In the genomic region with DNA sequence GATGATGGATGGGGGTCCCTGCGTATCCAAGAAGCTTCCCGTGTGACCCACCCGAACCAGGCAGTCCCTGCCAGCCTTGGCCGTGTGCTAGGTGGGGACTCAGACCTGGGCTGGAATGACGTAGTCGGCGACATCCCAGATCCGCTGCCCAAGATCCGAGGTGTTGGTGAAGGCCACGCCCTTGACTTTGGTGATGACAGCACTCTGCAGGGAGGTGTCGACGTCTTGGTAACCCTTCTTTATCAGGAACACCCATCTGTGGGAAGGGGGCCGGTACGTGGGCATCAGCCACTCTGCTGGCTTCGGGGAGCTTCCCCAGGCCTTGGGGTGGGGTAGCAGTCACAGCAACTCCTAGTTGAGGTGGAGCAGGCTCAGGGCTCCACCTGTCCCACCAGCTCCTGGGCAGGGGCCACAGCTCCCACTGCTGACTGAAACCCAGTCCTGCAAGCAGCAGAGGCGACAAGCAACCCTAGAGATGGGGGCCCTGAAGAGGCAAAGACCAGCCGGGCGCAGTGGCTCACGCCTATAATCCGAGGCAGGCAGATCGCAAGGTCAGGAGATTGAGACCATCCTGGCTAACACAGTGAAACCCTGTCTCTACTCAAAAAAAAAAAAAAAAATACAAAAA, we compare ENCODE assay signal across 22 cellular contexts. TPM values are rescaled to one million over a fixed set of nuclear protein-coding genes. Genes with fewer than 3 reads are reported as not detected.
DNase-seq lines count a peak whose midpoint lies in the region; TF ChIP-seq lines count a peak whose summit lies in the region.
"Had no signal": no experiment of that assay in that cellular context is flagged by ENCODE, and none has a peak within 500 bp of the region (broad histone marks: within the 10 kb centered on the region; RNA-seq: fewer than 3 reads in every experiment).

No MANE protein-coding gene starts in this region.

- in situ Hi-C loops in ACHN (cut with HindIII; ENCODE audit: low pct_ligation_motif_present, low pct_unique_long_range_greater_than_20kb, low sequenced_read_pairs) = no loop called here

- TF ChIP-seq CTCF in Loucy (conservative IDR thresholded peaks at IDR 0.05; ENCODE audit: low read length) (no peak; the same call in 1 of the 2 replicates), endodermal cell (conservative IDR thresholded peaks at IDR 0.05) (peak; percentile 56), MCF 10A (IDR thresholded peaks at IDR 0.05; ENCODE audit: unreplicated experiment) (no peak)

- peaks cover 34% of the 10 kb centered on the region for H4K20me1 ChIP-seq in Loucy (ENCODE audit: insufficient read depth, low read length, poor library complexity, severe bottlenecking)

- H3K79me2 ChIP-seq in Loucy (ENCODE audit: insufficient read depth, low read length) = peaks cover 49% of the 10 kb centered on the region

- H3K4me1 ChIP-seq in Loucy (ENCODE audit: insufficient read depth, low read length, poor library complexity, severe bottlenecking) (peaks cover 27% of the 10 kb centered on the region), endodermal cell (ENCODE audit: control insufficient read depth, insufficient read depth, low read length) (no peaks in the 10 kb centered on the region)

- intact Hi-C loops in activated naive CD4-positive, alpha-beta T cell treated with anti-CD3 and anti-CD28 coated beads for 36 hours (cut with micrococcal nuclease) = no loop called here
- intact Hi-C loops in MCF 10A (cut with micrococcal nuclease) = no loop called here

- no peak overlapping the region for H3K27ac ChIP-seq in endodermal cell (ENCODE audit: low read depth, low read length)
- H3K27ac ChIP-seq: A549, GM23248, tibial nerve had no signal

- no peaks in the 10 kb centered on the region for H3K27me3 ChIP-seq in Loucy (ENCODE audit: insufficient read depth, low read length, poor library complexity, severe bottlenecking)
- H3K27me3 ChIP-seq in endodermal cell (ENCODE audit: control insufficient read depth, insufficient read depth, low read length, poor library complexity, severe bottlenecking) = peaks cover 30% of the 10 kb centered on the region

- H3K9me3 Mint-ChIP-seq in activated naive CD4-positive, alpha-beta T cell treated with anti-CD3 and anti-CD28 coated beads, Interleukin-2, amount 10 ng/mL, durations not matched to agents 7 days and 5 days = no peaks in the 10 kb centered on the region
- no peaks in the 10 kb centered on the region for H3K9me3 Mint-ChIP-seq in activated naive CD4-positive, alpha-beta T cell treated with anti-CD3 and anti-CD28 coated beads for 36 hours
- H3K9me3 Mint-ChIP-seq in endodermal cell = no peaks in the 10 kb centered on the region
- H3K9me3 Mint-ChIP-seq in MCF 10A (ENCODE audit: unreplicated experiment) = no peaks in the 10 kb centered on the region
- H3K9me3 Mint-ChIP-seq: stimulated activated effector memory CD8-positive, alpha-beta T cell treated with anti-CD3 and anti-CD28 coated beads, Interleukin-12 subunit alpha, Interleukin-12 subunit beta, amount 100 ng/mL, for 72 hours had no signal

- peak overlapping the region; percentile 70 for H3K27ac Mint-ChIP-seq in activated naive CD4-positive, alpha-beta T cell treated with anti-CD3 and anti-CD28 coated beads, Interleukin-2, amount 10 ng/mL, durations not matched to agents 7 days and 5 days
- H3K27ac Mint-ChIP-seq in activated naive CD4-positive, alpha-beta T cell treated with anti-CD3 and anti-CD28 coated beads for 36 hours = no peak overlapping the region
- H3K27ac Mint-ChIP-seq in endodermal cell (no peak overlapping the region), MCF 10A (ENCODE audit: low read depth, unreplicated experiment) (no peak overlapping the region)
- H3K27ac Mint-ChIP-seq: stimulated activated effector memory CD8-positive, alpha-beta T cell treated with anti-CD3 and anti-CD28 coated beads, Interleukin-12 subunit alpha, Interleukin-12 subunit beta, amount 100 ng/mL, for 72 hours had no signal

- peaks cover 10% of the 10 kb centered on the region for H3K36me3 Mint-ChIP-seq in activated naive CD4-positive, alpha-beta T cell treated with anti-CD3 and anti-CD28 coated beads, Interleukin-2, amount 10 ng/mL, durations not matched to agents 7 days and 5 days
- H3K36me3 Mint-ChIP-seq in activated naive CD4-positive, alpha-beta T cell treated with anti-CD3 and anti-CD28 coated beads for 36 hours (ENCODE audit: low read depth) = peaks cover 19% of the 10 kb centered on the region
- H3K36me3 Mint-ChIP-seq in endodermal cell (ENCODE audit: low read depth) = no peaks in the 10 kb centered on the region
- no peaks in the 10 kb centered on the region for H3K36me3 Mint-ChIP-seq in MCF 10A (ENCODE audit: insufficient read depth, unreplicated experiment)

- WGBS in endodermal cell (ENCODE audit: insufficient coverage in 1 of 2, insufficient read length in 1 of 2), 2 experiments = 89 to 91% methylated on average over 11 to 21 of the region's 21 CpGs

- no peaks in the 10 kb centered on the region for H3F3A ChIP-seq in Loucy (ENCODE audit: low read depth)

- H3K4me3 ChIP-seq in Loucy (ENCODE audit: low read length, poor library complexity, severe bottlenecking) (no peak overlapping the region), endodermal cell (ENCODE audit: low read length) (no peak overlapping the region)
- H3K4me3 ChIP-seq: A549, GM23248, tibial nerve had no signal

- DNase-seq in activated naive CD4-positive, alpha-beta T cell treated with anti-CD3 and anti-CD28 coated beads, Interleukin-2, amount 10 ng/mL, durations not matched to agents 7 days and 5 days = no peak
- DNase-seq in activated naive CD4-positive, alpha-beta T cell treated with anti-CD3 and anti-CD28 coated beads for 36 hours = no peak
- peak; percentile 89 for DNase-seq in endodermal cell
- DNase-seq in NCI-H1105 (lab: John Stamatoyannopoulos, UW) = no peak
- DNase-seq in NCI-H446 (lab: John Stamatoyannopoulos, UW) = no peak
- no peak for DNase-seq in ACHN
- no peak for DNase-seq in MCF 10A (ENCODE audit: unreplicated experiment)
- DNase-seq: activated CD4-positive, CD25-positive, alpha-beta regulatory T cell treated with anti-CD3 and anti-CD28 coated beads, Interleukin-2, amount 50 U/mL, for 72 hours; amygdala; DMS153; GM23248; Kasumi-1; NCI-H1436 treated with DMSO at 0.1 percent for 48 hours; NCI-H345; Right ventricle myocardium superior; stimulated activated CD4-positive, alpha-beta T cell treated with anti-CD3 and anti-CD28 coated beads, Interleukin-12 subunit alpha, Interleukin-12 subunit beta, amount 100 ng/mL, for 4 hours; T-helper 2 cell had no signal

- H3K9me2 ChIP-seq in Loucy (replicated peaks; ENCODE audit: low read depth, low read length) = no peaks in the 10 kb centered on the region

- H3K36me3 ChIP-seq in Loucy (ENCODE audit: insufficient read depth, low read length) = peaks cover 20% of the 10 kb centered on the region; the same call in 1 of the 2 replicates
- no peaks in the 10 kb centered on the region for H3K36me3 ChIP-seq in endodermal cell (ENCODE audit: control insufficient read depth, insufficient read depth, low read length)
- H3K36me3 ChIP-seq: tibial nerve had no signal

- H3K9me3 ChIP-seq in Loucy (ENCODE audit: insufficient read depth, low read depth, low read length) (no peaks in the 10 kb centered on the region), endodermal cell (ENCODE audit: control insufficient read depth, low read length) (no peaks in the 10 kb centered on the region)
- H3K9me3 ChIP-seq: A549, tibial nerve had no signal

- peak overlapping the region; percentile 24 for H3K4me2 ChIP-seq in Loucy (ENCODE audit: low read depth, low read length, poor library complexity, severe bottlenecking)
- H3K4me2 ChIP-seq: A549 had no signal

- H3K4me1 Mint-ChIP-seq in activated naive CD4-positive, alpha-beta T cell treated with anti-CD3 and anti-CD28 coated beads, Interleukin-2, amount 10 ng/mL, durations not matched to agents 7 days and 5 days = peaks cover 33% of the 10 kb centered on the region
- H3K4me1 Mint-ChIP-seq in activated naive CD4-positive, alpha-beta T cell treated with anti-CD3 and anti-CD28 coated beads for 36 hours (ENCODE audit: low read depth) = peaks cover 16% of the 10 kb centered on the region
- H3K4me1 Mint-ChIP-seq in endodermal cell (no peaks in the 10 kb centered on the region), MCF 10A (ENCODE audit: insufficient read depth, unreplicated experiment) (no peaks in the 10 kb centered on the region)

- no TSS peak for BruUV-seq in MCF 10A (replicated peaks; lab: Mats Ljungman, UMichigan)

- no peaks in the 10 kb centered on the region for H3K27me3 Mint-ChIP-seq in activated naive CD4-positive, alpha-beta T cell treated with anti-CD3 and anti-CD28 coated beads, Interleukin-2, amount 10 ng/mL, durations not matched to agents 7 days and 5 days
- H3K27me3 Mint-ChIP-seq in activated naive CD4-positive, alpha-beta T cell treated with anti-CD3 and anti-CD28 coated beads for 36 hours (ENCODE audit: low read depth) = no peaks in the 10 kb centered on the region
- H3K27me3 Mint-ChIP-seq in endodermal cell (ENCODE audit: insufficient read depth) (peaks cover 34% of the 10 kb centered on the region), MCF 10A (ENCODE audit: insufficient read depth, unreplicated experiment) (no peaks in the 10 kb centered on the region)

- POLR2A ChIA-PET in MCF 10A (lab: Yijun Ruan, JAX) = interaction anchor here (0.7 kb wide), 1 partner anchor 11 kb away, joined by 5 read pairs; no protein-coding TSS in a partner anchor

- H3K9ac ChIP-seq in Loucy (ENCODE audit: low read depth, low read length, poor library complexity, severe bottlenecking) (no peak overlapping the region), endodermal cell (ENCODE audit: extremely low read depth, low read length, poor library complexity, severe bottlenecking) (no peak overlapping the region)
- H3K9ac ChIP-seq: GM23248 had no signal

- CTCF ChIA-PET in activated naive CD4-positive, alpha-beta T cell treated with anti-CD3 and anti-CD28 coated beads, Interleukin-2, amount 10 ng/mL, durations not matched to agents 7 days and 5 days (lab: Charles Lee) = interaction anchor here (1.3 to 2.7 kb wide), 3 partner anchors 9 to 154 kb away, joined by 3 to 7 read pairs (median 4); a partner anchor contains a TSS
- CTCF ChIA-PET in activated naive CD4-positive, alpha-beta T cell treated with anti-CD3 and anti-CD28 coated beads for 36 hours (lab: Charles Lee) = interaction anchor here (1.5 kb wide), 1 partner anchor 46 kb away, joined by 3 read pairs; no protein-coding TSS in a partner anchor
- CTCF ChIA-PET in MCF 10A (lab: Yijun Ruan, JAX) = interaction anchor here (0.6 to 1.2 kb wide), 3 partner anchors 9 to 30 kb away, joined by 3 to 7 read pairs (median 5); no protein-coding TSS in a partner anchor

- no peak overlapping the region for H3K4me3 Mint-ChIP-seq in activated naive CD4-positive, alpha-beta T cell treated with anti-CD3 and anti-CD28 coated beads, Interleukin-2, amount 10 ng/mL, durations not matched to agents 7 days and 5 days
- no peak overlapping the region for H3K4me3 Mint-ChIP-seq in activated naive CD4-positive, alpha-beta T cell treated with anti-CD3 and anti-CD28 coated beads for 36 hours
- H3K4me3 Mint-ChIP-seq in endodermal cell (no peak overlapping the region), MCF 10A (ENCODE audit: unreplicated experiment) (no peak overlapping the region)
- H3K4me3 Mint-ChIP-seq: stimulated activated effector memory CD8-positive, alpha-beta T cell treated with anti-CD3 and anti-CD28 coated beads, Interleukin-12 subunit alpha, Interleukin-12 subunit beta, amount 100 ng/mL, for 72 hours had no signal

- no peak overlapping the region for H2AFZ ChIP-seq in Loucy (ENCODE audit: low read length)
- H2AFZ ChIP-seq: GM23248 had no signal

RNA-seq across cellular contexts. Expression of a gene that starts 4.3 kb away (rescaled TPM):
- 10 to 100 TPM; 45.2 to 47.4 TPM for total RNA-seq in activated naive CD4-positive, alpha-beta T cell treated with anti-CD3 and anti-CD28 coated beads for 36 hours
- under 1 TPM; 0.46 to 0.57 TPM for total RNA-seq in endodermal cell
- polyA plus RNA-seq in endodermal cell (2013, experiment 1 of 2) = 0.36 TPM
- 0.46 TPM for polyA plus RNA-seq in endodermal cell (2013, experiment 2 of 2)
- 4.8 and 4.9 TPM in 2 replicates for total RNA-seq in MCF 10A (2022)

RNA-seq across cellular contexts. Expression of a gene that starts 23.0 kb away (rescaled TPM):
- total RNA-seq in activated naive CD4-positive, alpha-beta T cell treated with anti-CD3 and anti-CD28 coated beads for 36 hours = 10 to 100 TPM; 41.8 to 44.0 TPM
- total RNA-seq in endodermal cell (10 to 100 TPM; 59.4 to 69.5 TPM), MCF 10A (2022) (72.2 and 78.5 TPM in 2 replicates)
- polyA plus RNA-seq in endodermal cell (2013, experiment 1 of 2) = 77.3 TPM
- polyA plus RNA-seq in endodermal cell (2013, experiment 2 of 2) = 68.2 TPM

RNA-seq across cellular contexts. Expression of a gene that starts 23.3 kb away (rescaled TPM):
- total RNA-seq in activated naive CD4-positive, alpha-beta T cell treated with anti-CD3 and anti-CD28 coated beads for 36 hours = 10 to 100 TPM; 17.7 to 19.3 TPM
- total RNA-seq in endodermal cell (10 to 100 TPM; 69.6 to 86.8 TPM), MCF 10A (2022) (130 and 147 TPM in 2 replicates)
- polyA plus RNA-seq in endodermal cell (2013, experiment 1 of 2) = 68.5 TPM
- 73.9 TPM for polyA plus RNA-seq in endodermal cell (2013, experiment 2 of 2)

RNA-seq across cellular contexts. Expression of a gene that starts 32.0 kb away (rescaled TPM):
- total RNA-seq in activated naive CD4-positive, alpha-beta T cell treated with anti-CD3 and anti-CD28 coated beads for 36 hours = 10 to 100 TPM; 20.5 to 21.8 TPM
- total RNA-seq in endodermal cell (10 to 100 TPM; 14.7 to 24.6 TPM), MCF 10A (2022) (3.7 and 6.4 TPM in 2 replicates)
- polyA plus RNA-seq in endodermal cell (2013, experiment 1 of 2) = 11.6 TPM
- 11.9 TPM for polyA plus RNA-seq in endodermal cell (2013, experiment 2 of 2)
- polyA plus RNA-seq: CD14-positive monocyte had no signal

RNA-seq across cellular contexts. Expression of a gene that starts 55.1 kb away (rescaled TPM):
- total RNA-seq in activated naive CD4-positive, alpha-beta T cell treated with anti-CD3 and anti-CD28 coated beads for 36 hours = 1 to 10 TPM; 4.5 TPM
- 10 to 100 TPM; 17.2 to 18.8 TPM for total RNA-seq in endodermal cell
- polyA plus RNA-seq in endodermal cell (2013, experiment 1 of 2) = 16.9 TPM
- polyA plus RNA-seq in endodermal cell (2013, experiment 2 of 2) = 14.1 TPM
- 7.1 and 11.4 TPM in 2 replicates for total RNA-seq in MCF 10A (2022)
